Comparison of ENCODE assay signal across 11 cellular contexts in genomic region chr11:68338041-68338800, GRCh38. TPM values are rescaled to one million over a fixed set of nuclear protein-coding genes. Genes with fewer than 3 reads are reported as not detected.
DNase-seq lines count a peak whose midpoint lies in the region; ATAC-seq and TF ChIP-seq lines count a peak whose summit lies in the region.
"Had no signal": no experiment of that assay in that cellular context is flagged by ENCODE, and none has a peak within 500 bp of the region (broad histone marks: within the 10 kb centered on the region; RNA-seq: fewer than 3 reads in every experiment).

No MANE protein-coding gene starts in this region.

- H3K36me3 Mint-ChIP-seq in natural killer cell treated with Interleukin-12 subunit alpha and Interleukin-12 subunit beta and Interleukin-15 and Interleukin-18, amount 100 ng/mL, for 72 hours, result no peaks in the 10 kb centered on the region

- H3K27me3 Mint-ChIP-seq in natural killer cell treated with Interleukin-12 subunit alpha and Interleukin-12 subunit beta and Interleukin-15 and Interleukin-18, amount 100 ng/mL, for 72 hours, result peaks cover 0 to 18% of the 10 kb centered on the region in 2 donors

- no peaks in the 10 kb centered on the region for H3K9me3 Mint-ChIP-seq in natural killer cell treated with Interleukin-12 subunit alpha and Interleukin-12 subunit beta and Interleukin-15 and Interleukin-18, amount 100 ng/mL, for 72 hours

- no peak for ATAC-seq in natural killer cell treated with Interleukin-12 subunit alpha and Interleukin-12 subunit beta and Interleukin-15 and Interleukin-18, amount 100 ng/mL, for 72 hours
- ATAC-seq in HG03135 (IDR thresholded peaks at IDR 0.05; ENCODE audit: unreplicated experiment), result no peak
- ATAC-seq in GM19023 (IDR thresholded peaks at IDR 0.05; ENCODE audit: unreplicated experiment), result no peak

- TF ChIP-seq POLR2A in erythroblast (IDR thresholded peaks at IDR 0.05; ENCODE audit: low read length), result no peak

- TF ChIP-seq CTCF in AG09319 (IDR thresholded peaks at IDR 0.05; ENCODE audit: low read depth, low read length), result no peak

- H3K4me1 Mint-ChIP-seq in natural killer cell treated with Interleukin-12 subunit alpha and Interleukin-12 subunit beta and Interleukin-15 and Interleukin-18, amount 100 ng/mL, for 72 hours (ENCODE audit: low read depth in 2 of 2), result peaks cover 44 to 48% of the 10 kb centered on the region in 2 donors

- no peak overlapping the region for H3K27ac Mint-ChIP-seq in natural killer cell treated with Interleukin-12 subunit alpha and Interleukin-12 subunit beta and Interleukin-15 and Interleukin-18, amount 100 ng/mL, for 72 hours

- H3K4me3 Mint-ChIP-seq in natural killer cell treated with Interleukin-12 subunit alpha and Interleukin-12 subunit beta and Interleukin-15 and Interleukin-18, amount 100 ng/mL, for 72 hours, result peak overlapping the region; percentile 5

- peak; percentile 56 for DNase-seq in AG09319 (ENCODE audit: extremely low read depth, low read depth)
- peak; percentile 35 for DNase-seq in LHCN-M2 (ENCODE audit: low read depth)
- DNase-seq in erythroblast (lab: John Stamatoyannopoulos, UW), result peak; percentile 67 to 77
- DNase-seq in natural killer cell treated with Interleukin-12 subunit alpha and Interleukin-12 subunit beta and Interleukin-15 and Interleukin-18, amount 100 ng/mL, for 72 hours (ENCODE audit: low spot score), result no peak
- no peak for DNase-seq in activated T-cell treated with anti-CD3 and anti-CD28 coated beads, Interleukin-2, amount 50 U/mL, for 1 hour
- no peak for DNase-seq in C1 segment of cervical spinal cord (lab: John Stamatoyannopoulos, UW)
- DNase-seq: spleen, T-helper 9 cell, upper lobe of left lung had no signal

RNA-seq across cellular contexts. Expression of gene LRP5, which starts 25.8 kb away (rescaled TPM):
- 12.4 and 17.2 TPM in 2 replicates for total RNA-seq in LHCN-M2 (2014; rRNA removed)
- polyA plus RNA-seq in LHCN-M2 (2012), result 15.3 TPM
- 1 to 10 TPM in 1 of 2 donors, under 1 TPM in 1; 0.93 to 2.1 TPM for total RNA-seq in natural killer cell treated with Interleukin-12 subunit alpha and Interleukin-12 subunit beta and Interleukin-15 and Interleukin-18, amount 100 ng/mL, for 72 hours

Comparison
In these comparisons a context has a peak if more than half of its experiments do, and no peak if none do; other contexts are left out.
1. DNase-seq: peak in AG09319 (single experiment), LHCN-M2 (single experiment) and erythroblast (2 of 2); none in natural killer cell treated with Interleukin-12 subunit alpha and Interleukin-12 subunit beta and Interleukin-15 and Interleukin-18, amount 100 ng/mL, for 72 hours (single experiment), activated T-cell treated with anti-CD3 and anti-CD28 coated beads, Interleukin-2, amount 50 U/mL, for 1 hour (single experiment) and C1 segment of cervical spinal cord (0 of 14).